Comparison of ENCODE assay signal across 1 cellular context in the genomic region with DNA sequence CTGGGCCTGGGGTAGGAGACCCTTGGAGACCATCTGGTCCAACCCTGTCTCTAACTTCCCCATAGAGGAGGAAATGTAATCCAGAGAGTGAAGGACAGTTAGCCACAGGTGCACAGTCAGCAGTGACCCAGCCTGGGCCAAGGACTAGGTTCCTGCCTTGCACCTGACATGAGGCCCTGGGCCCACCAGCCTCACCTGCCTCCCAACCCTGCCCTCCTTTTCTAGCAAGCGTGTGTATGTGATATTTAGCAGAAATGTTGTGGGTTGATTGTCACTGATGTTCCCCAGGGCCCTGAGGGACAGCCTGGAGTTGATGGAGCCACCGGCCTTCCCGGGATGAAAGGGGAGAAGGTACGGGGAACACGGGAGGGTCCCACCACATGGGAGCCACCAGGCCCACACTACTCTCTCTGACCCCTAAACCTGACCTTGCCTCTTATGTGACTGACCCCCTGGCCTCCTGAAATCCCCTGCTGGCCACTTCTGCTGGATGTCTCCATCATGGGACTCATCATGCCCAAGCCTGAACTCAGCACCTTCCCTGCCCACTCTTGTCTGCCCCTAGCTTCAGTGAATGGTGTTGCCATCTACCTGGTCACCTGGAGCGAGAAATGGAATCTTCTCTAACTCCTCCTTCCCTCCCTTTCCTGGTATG.
TF ChIP-seq lines count a peak whose summit lies in the region.

No MANE protein-coding gene starts in this region.

TF ChIP-seq in K562, 482 proteins besides CTCF, POLR2A, EP300 and RAD21:
- no peak for TF ChIP-seq XRCC5 (IDR thresholded peaks at IDR 0.05; ENCODE audit: low read depth, low read length)
- no peak for TF ChIP-seq NBN (IDR thresholded peaks at IDR 0.05; ENCODE audit: low read depth)
- no peak for TF ChIP-seq CHD4 (IDR thresholded peaks at IDR 0.05; ENCODE audit: insufficient read depth, insufficient replicate concordance, low read depth, low read length, poor library complexity, severe bottlenecking)
- no peak for TF ChIP-seq SMARCC2 (IDR thresholded peaks at IDR 0.05; ENCODE audit: low read depth)
- TF ChIP-seq, protein P1, sequence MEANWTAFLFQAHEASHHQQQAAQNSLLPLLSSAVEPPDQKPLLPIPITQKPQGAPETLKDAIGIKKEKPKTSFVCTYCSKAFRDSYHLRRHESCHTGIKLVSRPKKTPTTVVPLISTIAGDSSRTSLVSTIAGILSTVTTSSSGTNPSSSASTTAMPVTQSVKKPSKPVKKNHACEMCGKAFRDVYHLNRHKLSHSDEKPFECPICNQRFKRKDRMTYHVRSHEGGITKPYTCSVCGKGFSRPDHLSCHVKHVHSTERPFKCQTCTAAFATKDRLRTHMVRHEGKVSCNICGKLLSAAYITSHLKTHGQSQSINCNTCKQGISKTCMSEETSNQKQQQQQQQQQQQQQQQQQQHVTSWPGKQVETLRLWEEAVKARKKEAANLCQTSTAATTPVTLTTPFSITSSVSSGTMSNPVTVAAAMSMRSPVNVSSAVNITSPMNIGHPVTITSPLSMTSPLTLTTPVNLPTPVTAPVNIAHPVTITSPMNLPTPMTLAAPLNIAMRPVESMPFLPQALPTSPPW (CRISPR knock-in tag; IDR thresholded peaks at IDR 0.05) = no peak
- no peak for TF ChIP-seq USF1 (CRISPR knock-in tag; IDR thresholded peaks at IDR 0.05)
- no peak for TF ChIP-seq TEAD4 (IDR thresholded peaks at IDR 0.05; ENCODE audit: low read length)
- no peak for TF ChIP-seq TEAD4 (CRISPR knock-in tag; IDR thresholded peaks at IDR 0.05; ENCODE audit: borderline replicate concordance)
- TF ChIP-seq ZNF778 (CRISPR knock-in tag; IDR thresholded peaks at IDR 0.05) = no peak
- no peak for TF ChIP-seq ZNF277 (CRISPR knock-in tag; IDR thresholded peaks at IDR 0.05; ENCODE audit: borderline replicate concordance)
- TF ChIP-seq KAT2B (IDR thresholded peaks at IDR 0.05; ENCODE audit: low read depth, low read length) = no peak
- TF ChIP-seq NCOA2 (IDR thresholded peaks at IDR 0.05; ENCODE audit: partially characterized antibody in 2 of 2) = no peak
- no peak for TF ChIP-seq CBX5 (IDR thresholded peaks at IDR 0.05; ENCODE audit: borderline replicate concordance, low read depth)
- TF ChIP-seq THAP7 (CRISPR knock-in tag; IDR thresholded peaks at IDR 0.05) = no peak
- TF ChIP-seq FUS (optimal IDR thresholded peaks at IDR 0.05; ENCODE audit: low read depth, low read length) = no peak
- TF ChIP-seq ZNF121 (CRISPR knock-in tag; conservative IDR thresholded peaks at IDR 0.05) = no peak
- no peak for TF ChIP-seq YY1 (IDR thresholded peaks at IDR 0.05; ENCODE audit: borderline replicate concordance in 1 of 3, control insufficient read depth in 1 of 3, extremely low read depth in 1 of 3, insufficient read depth in 3 of 3, insufficient read length in 1 of 3, insufficient replicate concordance in 2 of 3, low read depth in 1 of 3, low read length in 2 of 3)
- no peak for TF ChIP-seq POLR3A (IDR thresholded peaks at IDR 0.05; ENCODE audit: borderline replicate concordance, extremely low read depth, insufficient read depth, insufficient read length)
